ENCODE assay signal across 13 cellular contexts in genomic region chr9:69820955-69821788, GRCh38. TPM values are rescaled to one million over a fixed set of nuclear protein-coding genes. Genes with fewer than 3 reads are reported as not detected.
DNase-seq lines count a peak whose midpoint lies in the region; ATAC-seq and TF ChIP-seq lines count a peak whose summit lies in the region.
"Had no signal": no experiment of that assay in that cellular context is flagged by ENCODE, and none has a peak within 500 bp of the region (broad histone marks: within the 10 kb centered on the region; RNA-seq: fewer than 3 reads in every experiment).

No MANE protein-coding gene starts in this region.

- no peak for ATAC-seq in HG03045 (IDR thresholded peaks at IDR 0.05; ENCODE audit: unreplicated experiment)

- peaks cover under 1% of the 10 kb centered on the region; the same call in 1 of the 2 replicates for H3K4me1 ChIP-seq in iPS DF 6.9 (ENCODE audit: control insufficient read depth, insufficient read depth, low read length)

- POLR2A ChIA-PET in activated CD4-positive, alpha-beta T cell treated with anti-CD3 and anti-CD28 coated beads, Interleukin-2, amount 10 ng/mL, durations not matched to agents 7 days and 5 days (lab: Charles Lee): no interaction called here

- no peaks in the 10 kb centered on the region for H3K36me3 ChIP-seq in iPS DF 6.9 (ENCODE audit: control insufficient read depth, insufficient read depth, low read length)
- H3K36me3 ChIP-seq: HAP-1 had no signal

- CTCF ChIA-PET in activated CD4-positive, alpha-beta T cell treated with anti-CD3 and anti-CD28 coated beads, Interleukin-2, amount 10 ng/mL, durations not matched to agents 7 days and 5 days (lab: Charles Lee): interaction anchor here (1.3 kb wide), 1 partner anchor 13 kb away, joined by 4 read pairs; no protein-coding TSS in a partner anchor

- H3K9me3 ChIP-seq in iPS DF 6.9 (ENCODE audit: control insufficient read depth, insufficient read depth, low read length): no peaks in the 10 kb centered on the region
- H3K9me3 ChIP-seq: HAP-1 had no signal

- no peak overlapping the region for H3K27ac ChIP-seq in iPS DF 6.9 (ENCODE audit: low read length)
- H3K27ac ChIP-seq: SK-N-MC had no signal

- H3K9me3 Mint-ChIP-seq in activated CD4-positive, alpha-beta T cell treated with anti-CD3 and anti-CD28 coated beads, Interleukin-2, amount 10 ng/mL, durations not matched to agents 7 days and 5 days: peaks cover 17% of the 10 kb centered on the region
- peaks cover 19% of the 10 kb centered on the region for H3K9me3 Mint-ChIP-seq in activated T-helper 2 cell treated with anti-CD3 and anti-CD28 coated beads, Interferon-gamma antibody, Interleukin-2, Interleukin-4, amounts not matched to agents 10 μg/mL and 5 μg/mL and 100 μg/mL, durations not matched to agents 14 hours and 24 hours and 36 hours
- H3K9me3 Mint-ChIP-seq in activated T-helper 1 cell treated with anti-CD3 and anti-CD28 coated beads, Interleukin-12 subunit alpha, Interleukin-12 subunit beta, Interleukin-2, Interleukin-4 antibody, amounts not matched to agents 30 ng/mL and 10 ng/mL and 1 ng/mL, durations not matched to agents 14 hours and 24 hours and 36 hours: peaks cover 13% of the 10 kb centered on the region

- DNase-seq in activated CD4-positive, alpha-beta T cell treated with anti-CD3 and anti-CD28 coated beads, Interleukin-2, amount 10 ng/mL, durations not matched to agents 7 days and 5 days: no peak
- no peak for DNase-seq in activated CD4-positive, alpha-beta T cell treated with anti-CD3 and anti-CD28 coated beads, Interleukin-2, amount 50 U/mL, for 48 hours
- no peak for DNase-seq in activated T-helper 2 cell treated with anti-CD3 and anti-CD28 coated beads, Interferon-gamma antibody, Interleukin-2, Interleukin-4, amounts not matched to agents 10 μg/mL and 5 μg/mL and 100 μg/mL, durations not matched to agents 14 hours and 24 hours and 36 hours (ENCODE audit: low spot score)
- DNase-seq in iPS DF 6.9 (ENCODE audit: low read depth, low spot score) (no peak), retinal pigment epithelial cell (ENCODE audit: low read depth) (no peak), GOT3 (lab: John Stamatoyannopoulos, UW) (no peak)
- DNase-seq in activated T-helper 1 cell treated with anti-CD3 and anti-CD28 coated beads, Interleukin-12 subunit alpha, Interleukin-12 subunit beta, Interleukin-2, Interleukin-4 antibody, amounts not matched to agents 30 ng/mL and 10 ng/mL and 1 ng/mL, durations not matched to agents 14 hours and 24 hours and 36 hours (ENCODE audit: low spot score): no peak

- peaks cover 20% of the 10 kb centered on the region for H3K27me3 Mint-ChIP-seq in activated CD4-positive, alpha-beta T cell treated with anti-CD3 and anti-CD28 coated beads, Interleukin-2, amount 10 ng/mL, durations not matched to agents 7 days and 5 days
- no peaks in the 10 kb centered on the region for H3K27me3 Mint-ChIP-seq in activated T-helper 2 cell treated with anti-CD3 and anti-CD28 coated beads, Interferon-gamma antibody, Interleukin-2, Interleukin-4, amounts not matched to agents 10 μg/mL and 5 μg/mL and 100 μg/mL, durations not matched to agents 14 hours and 24 hours and 36 hours (ENCODE audit: low read depth)
- H3K27me3 Mint-ChIP-seq in activated T-helper 1 cell treated with anti-CD3 and anti-CD28 coated beads, Interleukin-12 subunit alpha, Interleukin-12 subunit beta, Interleukin-2, Interleukin-4 antibody, amounts not matched to agents 30 ng/mL and 10 ng/mL and 1 ng/mL, durations not matched to agents 14 hours and 24 hours and 36 hours (ENCODE audit: insufficient read depth): peaks cover 10% of the 10 kb centered on the region

- no peaks in the 10 kb centered on the region for H3K27me3 ChIP-seq in iPS DF 6.9 (ENCODE audit: control insufficient read depth, insufficient read depth, low read length)

- H3K4me3 Mint-ChIP-seq in activated CD4-positive, alpha-beta T cell treated with anti-CD3 and anti-CD28 coated beads, Interleukin-2, amount 10 ng/mL, durations not matched to agents 7 days and 5 days: no peak overlapping the region
- peak overlapping the region; percentile 68 for H3K4me3 Mint-ChIP-seq in activated T-helper 2 cell treated with anti-CD3 and anti-CD28 coated beads, Interferon-gamma antibody, Interleukin-2, Interleukin-4, amounts not matched to agents 10 μg/mL and 5 μg/mL and 100 μg/mL, durations not matched to agents 14 hours and 24 hours and 36 hours (ENCODE audit: low read depth)
- H3K4me3 Mint-ChIP-seq in activated T-helper 1 cell treated with anti-CD3 and anti-CD28 coated beads, Interleukin-12 subunit alpha, Interleukin-12 subunit beta, Interleukin-2, Interleukin-4 antibody, amounts not matched to agents 30 ng/mL and 10 ng/mL and 1 ng/mL, durations not matched to agents 14 hours and 24 hours and 36 hours: no peak overlapping the region

- WGBS in iPS DF 6.9 (ENCODE audit: insufficient coverage, insufficient read length): 100% methylated on average over 3 of the region's 15 CpGs

- H3K27ac Mint-ChIP-seq in activated CD4-positive, alpha-beta T cell treated with anti-CD3 and anti-CD28 coated beads, Interleukin-2, amount 10 ng/mL, durations not matched to agents 7 days and 5 days: peak overlapping the region; percentile 32
- H3K27ac Mint-ChIP-seq in activated T-helper 2 cell treated with anti-CD3 and anti-CD28 coated beads, Interferon-gamma antibody, Interleukin-2, Interleukin-4, amounts not matched to agents 10 μg/mL and 5 μg/mL and 100 μg/mL, durations not matched to agents 14 hours and 24 hours and 36 hours: peak overlapping the region; percentile 48
- H3K27ac Mint-ChIP-seq in activated T-helper 1 cell treated with anti-CD3 and anti-CD28 coated beads, Interleukin-12 subunit alpha, Interleukin-12 subunit beta, Interleukin-2, Interleukin-4 antibody, amounts not matched to agents 30 ng/mL and 10 ng/mL and 1 ng/mL, durations not matched to agents 14 hours and 24 hours and 36 hours: no peak overlapping the region
- H3K27ac Mint-ChIP-seq: memory B cell had no signal

- H3K36me3 Mint-ChIP-seq in activated CD4-positive, alpha-beta T cell treated with anti-CD3 and anti-CD28 coated beads, Interleukin-2, amount 10 ng/mL, durations not matched to agents 7 days and 5 days (ENCODE audit: low read depth): peaks cover 6% of the 10 kb centered on the region
- peaks cover 21% of the 10 kb centered on the region for H3K36me3 Mint-ChIP-seq in activated T-helper 2 cell treated with anti-CD3 and anti-CD28 coated beads, Interferon-gamma antibody, Interleukin-2, Interleukin-4, amounts not matched to agents 10 μg/mL and 5 μg/mL and 100 μg/mL, durations not matched to agents 14 hours and 24 hours and 36 hours (ENCODE audit: low read depth)
- H3K36me3 Mint-ChIP-seq in activated T-helper 1 cell treated with anti-CD3 and anti-CD28 coated beads, Interleukin-12 subunit alpha, Interleukin-12 subunit beta, Interleukin-2, Interleukin-4 antibody, amounts not matched to agents 30 ng/mL and 10 ng/mL and 1 ng/mL, durations not matched to agents 14 hours and 24 hours and 36 hours (ENCODE audit: low read depth): peaks cover 7% of the 10 kb centered on the region
- H3K36me3 Mint-ChIP-seq: memory B cell had no signal

- TF ChIP-seq CTCF in retinal pigment epithelial cell (conservative IDR thresholded peaks at IDR 0.05; ENCODE audit: low read depth, low read length): no peak

- intact Hi-C loops in activated T-helper 2 cell treated with anti-CD3 and anti-CD28 coated beads, Interferon-gamma antibody, Interleukin-2, Interleukin-4, amounts not matched to agents 10 μg/mL and 5 μg/mL and 100 μg/mL, durations not matched to agents 14 hours and 24 hours and 36 hours (cut with micrococcal nuclease): loop anchor here (2.0 to 10.0 kb wide), 2 partner anchors 62 to 744 kb away; no protein-coding TSS in a partner anchor
- intact Hi-C loops in activated T-helper 1 cell treated with anti-CD3 and anti-CD28 coated beads, Interleukin-12 subunit alpha, Interleukin-12 subunit beta, Interleukin-2, Interleukin-4 antibody, amounts not matched to agents 30 ng/mL and 10 ng/mL and 1 ng/mL, durations not matched to agents 14 hours and 24 hours and 36 hours (cut with micrococcal nuclease): loop anchor here (5.0 kb wide), 1 partner anchor 64 kb away; no protein-coding TSS in a partner anchor

- H3K4me3 ChIP-seq in iPS DF 6.9 (ENCODE audit: low read length): peak overlapping the region; percentile 34; the same call in 1 of the 2 replicates
- peak overlapping the region; percentile 55 for H3K4me3 ChIP-seq in retinal pigment epithelial cell (ENCODE audit: low read length)
- H3K4me3 ChIP-seq: HAP-1, SK-N-MC had no signal

- peaks cover 54% of the 10 kb centered on the region for H3K4me1 Mint-ChIP-seq in activated CD4-positive, alpha-beta T cell treated with anti-CD3 and anti-CD28 coated beads, Interleukin-2, amount 10 ng/mL, durations not matched to agents 7 days and 5 days
- H3K4me1 Mint-ChIP-seq in activated T-helper 2 cell treated with anti-CD3 and anti-CD28 coated beads, Interferon-gamma antibody, Interleukin-2, Interleukin-4, amounts not matched to agents 10 μg/mL and 5 μg/mL and 100 μg/mL, durations not matched to agents 14 hours and 24 hours and 36 hours (ENCODE audit: low read depth): peaks cover 67% of the 10 kb centered on the region
- H3K4me1 Mint-ChIP-seq in activated T-helper 1 cell treated with anti-CD3 and anti-CD28 coated beads, Interleukin-12 subunit alpha, Interleukin-12 subunit beta, Interleukin-2, Interleukin-4 antibody, amounts not matched to agents 30 ng/mL and 10 ng/mL and 1 ng/mL, durations not matched to agents 14 hours and 24 hours and 36 hours (ENCODE audit: low read depth): peaks cover 54% of the 10 kb centered on the region

RNA-seq across cellular contexts. Expression of gene CFAP95, which starts 0.6 kb away (rescaled TPM):
- total RNA-seq in activated CD4-positive, alpha-beta T cell treated with anti-CD3 and anti-CD28 coated beads, Interleukin-2, amount 10 ng/mL, durations not matched to agents 7 days and 5 days: not detected
- total RNA-seq in activated T-helper 2 cell treated with anti-CD3 and anti-CD28 coated beads, Interferon-gamma antibody, Interleukin-2, Interleukin-4, amounts not matched to agents 10 μg/mL and 5 μg/mL and 100 μg/mL, durations not matched to agents 14 hours and 24 hours and 36 hours: 0.46 and 0.78 TPM in 2 replicates
- total RNA-seq in activated T-helper 1 cell treated with anti-CD3 and anti-CD28 coated beads, Interleukin-12 subunit alpha, Interleukin-12 subunit beta, Interleukin-2, Interleukin-4 antibody, amounts not matched to agents 30 ng/mL and 10 ng/mL and 1 ng/mL, durations not matched to agents 14 hours and 24 hours and 36 hours: not detected in 2 replicates
- total RNA-seq: A172, fibroblast of villous mesenchyme had no signal
